8 cellular contexts compared by ENCODE assay signal in the genomic region with DNA sequence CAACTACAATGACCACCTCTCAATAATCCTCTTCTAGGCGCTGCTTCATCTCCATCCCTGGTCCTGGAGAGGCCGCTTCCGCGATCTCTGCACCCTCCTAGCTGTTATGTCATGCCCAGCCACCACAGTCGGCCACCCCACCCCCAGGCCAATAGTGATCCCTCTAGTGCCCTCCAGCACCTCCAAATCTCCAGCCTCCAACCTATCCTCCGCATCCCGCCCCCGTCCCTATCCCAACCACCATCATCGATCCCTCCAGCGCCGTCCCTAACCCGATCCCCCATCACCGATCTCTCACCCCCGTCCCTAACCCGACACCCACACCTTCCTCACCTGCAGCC. TPM values are rescaled to one million over a fixed set of nuclear protein-coding genes. Genes with fewer than 3 reads are reported as not detected.
DNase-seq lines count a peak whose midpoint lies in the region; ATAC-seq and TF ChIP-seq lines count a peak whose summit lies in the region.

No MANE protein-coding gene starts in this region.

- H2AFZ ChIP-seq in fibroblast of lung (ENCODE audit: low read length) (no peak overlapping the region), neural progenitor cell (replicated peaks) (no peak overlapping the region)

- H3K27ac ChIP-seq in fibroblast of lung (ENCODE audit: insufficient read depth, low read length) (peak overlapping the region; percentile 38), neural progenitor cell (no peak overlapping the region)

- peak overlapping the region; percentile 93 for H3K4me3 Mint-ChIP-seq in neural progenitor cell

- no peaks in the 10 kb centered on the region for H3K9me3 ChIP-seq in fibroblast of lung (ENCODE audit: control insufficient read depth, insufficient read depth, low read depth, low read length)
- H3K9me3 ChIP-seq in neural progenitor cell (ENCODE audit: low read depth), result no peaks in the 10 kb centered on the region

- no peaks in the 10 kb centered on the region for H3F3A ChIP-seq in neural progenitor cell (ENCODE audit: low read depth)

- H3K9me3 Mint-ChIP-seq in neural progenitor cell, result peaks cover 19% of the 10 kb centered on the region

- peaks cover 2% of the 10 kb centered on the region for H3K27me3 Mint-ChIP-seq in neural progenitor cell (ENCODE audit: insufficient read depth, low read depth)

- H3K4me3 ChIP-seq in fibroblast of lung (replicated peaks in 1 of 4; ENCODE audit: control extremely low read depth in 1 of 4, insufficient read depth in 1 of 4, low read depth in 3 of 4, low read length in 4 of 4) (peak overlapping the region; percentile 65 to 75 (median 70)), neural progenitor cell (peak overlapping the region; percentile 65)

- peak overlapping the region; percentile 70 for H3K27ac Mint-ChIP-seq in neural progenitor cell

- peak; percentile 21 for ATAC-seq in HG02798 (IDR thresholded peaks at IDR 0.05; ENCODE audit: poor library complexity, unreplicated experiment)

- peak overlapping the region; percentile 53 for H3K9ac ChIP-seq in fibroblast of lung (ENCODE audit: insufficient read depth, low read length)
- H3K9ac ChIP-seq in neural progenitor cell, result peak overlapping the region; percentile 70

- H3K36me3 ChIP-seq in fibroblast of lung (ENCODE audit: control insufficient read depth, insufficient read depth, low read length) (no peaks in the 10 kb centered on the region), neural progenitor cell (no peaks in the 10 kb centered on the region)

- peaks cover 1% of the 10 kb centered on the region for H3K36me3 Mint-ChIP-seq in neural progenitor cell

- peaks cover 32% of the 10 kb centered on the region for H3K79me2 ChIP-seq in fibroblast of lung (ENCODE audit: control insufficient read depth, insufficient read depth, low read length)
- peaks cover 46% of the 10 kb centered on the region for H3K79me2 ChIP-seq in neural progenitor cell (ENCODE audit: low read depth)

- H3K4me2 ChIP-seq in fibroblast of lung (ENCODE audit: extremely low read depth, insufficient read depth, low read length) (peak overlapping the region; percentile 85), neural progenitor cell (peak overlapping the region; percentile 78)

- H3K4me1 Mint-ChIP-seq in neural progenitor cell, result peaks cover 4% of the 10 kb centered on the region

- no peaks in the 10 kb centered on the region for H4K20me1 ChIP-seq in fibroblast of lung (ENCODE audit: control insufficient read depth, extremely low read depth, insufficient read depth, low read length)
- peaks cover 15% of the 10 kb centered on the region for H4K20me1 ChIP-seq in neural progenitor cell (ENCODE audit: low read depth)

- peak; percentile 14 for DNase-seq in EH (ENCODE audit: low read depth)
- peak; percentile 34 for DNase-seq in UCSD-AML1 (lab: John Stamatoyannopoulos, UW; ENCODE audit: unreplicated experiment)
- no peak for DNase-seq in fibroblast of lung (ENCODE audit: low read depth in 2 of 2)
- no peak for DNase-seq in neural progenitor cell (ENCODE audit: low spot score)
- DNase-seq in Kasumi-1 (lab: John Stamatoyannopoulos, UW), result no peak
- no peak for DNase-seq in GF-D8 (lab: John Stamatoyannopoulos, UW)
- no peak for DNase-seq in NCI-H1436 treated with DMSO at 0.1 percent for 48 hours (lab: John Stamatoyannopoulos, UW)

- H3K4me1 ChIP-seq in fibroblast of lung (ENCODE audit: control insufficient read depth, extremely low read depth, insufficient read depth, low read length) (no peaks in the 10 kb centered on the region), neural progenitor cell (no peaks in the 10 kb centered on the region)

- H3K27me3 ChIP-seq in fibroblast of lung (ENCODE audit: control insufficient read depth, insufficient read depth, low read length) (no peaks in the 10 kb centered on the region), neural progenitor cell (no peaks in the 10 kb centered on the region)

- TF ChIP-seq CTCF in fibroblast of lung (conservative IDR thresholded peaks at IDR 0.05 in 1 of 2, IDR thresholded peaks at IDR 0.05 in 1 of 2; ENCODE audit: low read depth in 1 of 2, low read length in 2 of 2) (no peak), neural progenitor cell (IDR thresholded peaks at IDR 0.05) (no peak)

RNA-seq across cellular contexts. Expression of a gene that starts 0.9 kb away (rescaled TPM):
- 3.9 and 4.1 TPM in 2 replicates for total RNA-seq in fibroblast of lung
- polyA plus RNA-seq in fibroblast of lung, result 7.1 and 7.4 TPM in 2 replicates
- polyA plus RNA-seq in fibroblast of lung (2012), result 5.5 and 6.0 TPM in 2 replicates
- 1.3 and 2.6 TPM in 2 replicates for polyA minus RNA-seq in fibroblast of lung (ENCODE audit: low replicate concordance)
- total RNA-seq in neural progenitor cell (ENCODE audit: low replicate concordance), result 11.2 and 17.4 TPM in 2 replicates

RNA-seq across cellular contexts. Expression of a gene that starts 31.0 kb away (rescaled TPM):
- 22.1 and 28.4 TPM in 2 replicates for total RNA-seq in fibroblast of lung
- 89.8 and 106 TPM in 2 replicates for polyA plus RNA-seq in fibroblast of lung
- 77.9 and 78.4 TPM in 2 replicates for polyA plus RNA-seq in fibroblast of lung (2012)
- 12.3 and 22.8 TPM in 2 replicates for polyA minus RNA-seq in fibroblast of lung (ENCODE audit: low replicate concordance)
- 54.2 and 90.2 TPM in 2 replicates for total RNA-seq in neural progenitor cell (ENCODE audit: low replicate concordance)

RNA-seq across cellular contexts. Expression of a gene that starts 40.2 kb away (rescaled TPM):
- total RNA-seq in fibroblast of lung, result 38.0 and 40.8 TPM in 2 replicates
- 20.1 and 20.3 TPM in 2 replicates for polyA plus RNA-seq in fibroblast of lung
- polyA plus RNA-seq in fibroblast of lung (2012), result 20.8 and 23.5 TPM in 2 replicates
- 15.2 and 15.9 TPM in 2 replicates for polyA minus RNA-seq in fibroblast of lung (ENCODE audit: low replicate concordance)
- total RNA-seq in neural progenitor cell (ENCODE audit: low replicate concordance), result 34.7 and 53.5 TPM in 2 replicates

Comparison
In these comparisons a context has a peak if more than half of its experiments do, and no peak if none do; other contexts are left out.
1. DNase-seq: peak in EH (single experiment) and UCSD-AML1 (single experiment); none in fibroblast of lung (0 of 2), neural progenitor cell (single experiment), Kasumi-1 (0 of 2), GF-D8 (single experiment) and NCI-H1436 treated with DMSO at 0.1 percent for 48 hours (single experiment).